ENCODE assay signal across 26 cellular contexts in the genomic region with DNA sequence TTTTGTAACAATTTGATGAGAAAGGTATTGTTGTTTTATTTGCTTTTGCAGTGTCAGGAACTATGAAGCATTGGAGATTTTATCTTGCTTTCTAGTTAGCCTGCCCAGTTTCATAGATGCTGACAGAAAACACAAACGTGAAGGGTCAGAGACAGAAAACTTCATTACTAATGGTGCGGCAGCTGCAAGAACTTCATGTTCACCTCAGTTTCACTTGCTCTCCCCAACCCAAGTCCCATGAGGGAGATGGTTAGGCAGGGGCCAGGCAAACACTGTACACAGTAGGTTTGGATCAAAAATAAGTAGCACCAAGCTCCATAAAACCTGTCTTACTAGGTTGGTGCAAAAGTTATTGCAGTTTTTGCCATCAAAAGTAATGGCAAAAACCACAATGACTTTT.
"Had no signal": no experiment of that assay in that cellular context is flagged by ENCODE, and none has a peak within 500 bp of the region (broad histone marks: within the 10 kb centered on the region; RNA-seq: fewer than 3 reads in every experiment).

No MANE protein-coding gene starts in this region.

- ATAC-seq: natural killer cell; psoas muscle; right cardiac atrium; right lobe of liver; stimulated activated effector memory CD8-positive, alpha-beta T cell treated with anti-CD3 and anti-CD28 coated beads, Interleukin-12 subunit alpha, Interleukin-12 subunit beta, amount 100 ng/mL, for 72 hours; stimulated activated naive B cell treated with anti-CD40 and anti-IgM and Interleukin-4, amounts not matched to agents 10 μg/mL and 1 μg/mL and 100 μg/mL, for 72 hours had no signal

- DNase-seq: natural killer cell; occipital lobe; ovary; posterior cingulate gyrus; psoas muscle; right cardiac atrium; right lobe of liver; sigmoid colon; small intestine; stimulated activated CD4-positive, alpha-beta T cell treated with anti-CD3 and anti-CD28 coated beads, Interleukin-15, amount 100 ng/mL, for 24 hours; stimulated activated CD4-positive, alpha-beta T cell treated with anti-CD3 and anti-CD28 coated beads, Interleukin-2, amount 100 ng/mL, for 24 hours; stimulated activated CD4-positive, alpha-beta T cell treated with anti-CD3 and anti-CD28 coated beads, Interleukin-2, amount 100 ng/mL, for 48 hours; stimulated activated CD4-positive, alpha-beta T cell treated with anti-CD3 and anti-CD28 coated beads, Interleukin-4, amount 100 ng/mL, for 24 hours; stimulated activated naive B cell treated with anti-CD40 and anti-IgM and Interleukin-4, amounts not matched to agents 10 μg/mL and 1 μg/mL and 100 μg/mL, for 72 hours; stimulated activated naive CD4-positive, alpha-beta T cell treated with Interleukin-2 at 50 U/mL for 16 hours; stomach; thyroid gland; trophoblast cell; upper lobe of left lung had no signal

- H3K27me3 ChIP-seq: neural progenitor cell, ovary, right lobe of liver, sigmoid colon, stomach, thyroid gland, tibial nerve, upper lobe of left lung, vagina had no signal

- H3K4me1 ChIP-seq: parathyroid adenoma, psoas muscle, right lobe of liver, sigmoid colon, stomach, tibial nerve, upper lobe of left lung, vagina had no signal

- H3K79me2 ChIP-seq: parathyroid adenoma had no signal

- H3K9ac ChIP-seq: neural progenitor cell, parathyroid adenoma had no signal

- H3K9me3 ChIP-seq: ovary, psoas muscle, sigmoid colon, stomach, thoracic aorta, thyroid gland, tibial nerve, upper lobe of left lung, vagina had no signal

- H3K4me2 ChIP-seq: neural progenitor cell had no signal

- H3K27ac ChIP-seq: neural progenitor cell, ovary, parathyroid adenoma, psoas muscle, right lobe of liver, sigmoid colon, stomach, thoracic aorta, thyroid gland, tibial nerve, upper lobe of left lung, vagina had no signal

- H3K4me3 ChIP-seq: neural progenitor cell, ovary, psoas muscle, right lobe of liver, sigmoid colon, stomach, thoracic aorta, thyroid gland, tibial nerve, upper lobe of left lung, vagina had no signal

- H2AFZ ChIP-seq: neural progenitor cell, parathyroid adenoma had no signal

- FAIRE-seq: small intestine, urothelium cell line had no signal

- H3K36me3 ChIP-seq: neural progenitor cell, ovary, right lobe of liver, sigmoid colon, stomach, thoracic aorta, thyroid gland, tibial nerve, upper lobe of left lung, vagina had no signal
